4 cellular contexts compared by ENCODE assay signal in genomic region chr2:115774361-115774760, GRCh38.
"Had no signal": no experiment of that assay in that cellular context is flagged by ENCODE, and none has a peak within 500 bp of the region (broad histone marks: within the 10 kb centered on the region; RNA-seq: fewer than 3 reads in every experiment).

No MANE protein-coding gene starts in this region.

- ATAC-seq: HepG2, K562 had no signal

- DNase-seq: IMR-90 had no signal

- H3K27ac ChIP-seq: HL-60 had no signal

- H3K4me3 ChIP-seq: K562 had no signal
